1 cellular context compared by ENCODE assay signal in the genomic region with DNA sequence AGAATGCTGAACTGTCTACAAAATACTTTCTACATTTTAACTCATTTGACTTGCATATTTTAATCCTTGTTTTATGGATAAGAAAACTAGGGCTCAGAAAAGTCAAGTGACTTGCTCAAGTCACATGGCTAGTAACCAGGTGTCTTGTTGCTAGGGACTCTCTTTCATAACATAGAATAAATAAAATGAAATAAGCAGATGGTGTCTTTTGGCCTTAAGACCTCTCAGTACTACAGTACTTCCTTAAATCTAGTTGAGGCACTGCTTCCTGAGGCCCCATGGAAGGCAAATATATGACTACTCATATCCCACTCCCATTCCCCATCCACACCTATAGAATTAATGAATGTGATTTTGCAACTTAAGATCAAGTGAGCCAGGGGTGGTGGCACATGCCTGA.
TF ChIP-seq lines count a peak whose summit lies in the region.

No MANE protein-coding gene starts in this region.

TF ChIP-seq in IMR-90, 13 proteins besides CTCF, POLR2A, EP300 and RAD21:
- no peak for TF ChIP-seq FOS (IDR thresholded peaks at IDR 0.05; ENCODE audit: low read depth, low read length)
- TF ChIP-seq RCOR1 (IDR thresholded peaks at IDR 0.05; ENCODE audit: insufficient replicate concordance, low read length): no peak
- no peak for TF ChIP-seq CEBPB (IDR thresholded peaks at IDR 0.05; ENCODE audit: low read depth, low read length)
- no peak for TF ChIP-seq MAZ (IDR thresholded peaks at IDR 0.05; ENCODE audit: borderline replicate concordance, low read depth, low read length)
- TF ChIP-seq RFX5 (IDR thresholded peaks at IDR 0.05; ENCODE audit: low read depth, low read length): no peak
- no peak for TF ChIP-seq CHD1 (IDR thresholded peaks at IDR 0.05; ENCODE audit: low read depth, low read length)
- TF ChIP-seq, protein P1, sequence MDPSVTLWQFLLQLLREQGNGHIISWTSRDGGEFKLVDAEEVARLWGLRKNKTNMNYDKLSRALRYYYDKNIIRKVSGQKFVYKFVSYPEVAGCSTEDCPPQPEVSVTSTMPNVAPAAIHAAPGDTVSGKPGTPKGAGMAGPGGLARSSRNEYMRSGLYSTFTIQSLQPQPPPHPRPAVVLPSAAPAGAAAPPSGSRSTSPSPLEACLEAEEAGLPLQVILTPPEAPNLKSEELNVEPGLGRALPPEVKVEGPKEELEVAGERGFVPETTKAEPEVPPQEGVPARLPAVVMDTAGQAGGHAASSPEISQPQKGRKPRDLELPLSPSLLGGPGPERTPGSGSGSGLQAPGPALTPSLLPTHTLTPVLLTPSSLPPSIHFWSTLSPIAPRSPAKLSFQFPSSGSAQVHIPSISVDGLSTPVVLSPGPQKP (IDR thresholded peaks at IDR 0.05; ENCODE audit: borderline replicate concordance, low read depth, low read length): no peak
- no peak for TF ChIP-seq SMC3 (IDR thresholded peaks at IDR 0.05; ENCODE audit: low read depth, low read length)
- TF ChIP-seq MXI1 (IDR thresholded peaks at IDR 0.05; ENCODE audit: borderline replicate concordance, low read depth, low read length): no peak
- TF ChIP-seq MAFK (IDR thresholded peaks at IDR 0.05; ENCODE audit: low read depth, low read length): no peak
- TF ChIP-seq, protein P2, sequence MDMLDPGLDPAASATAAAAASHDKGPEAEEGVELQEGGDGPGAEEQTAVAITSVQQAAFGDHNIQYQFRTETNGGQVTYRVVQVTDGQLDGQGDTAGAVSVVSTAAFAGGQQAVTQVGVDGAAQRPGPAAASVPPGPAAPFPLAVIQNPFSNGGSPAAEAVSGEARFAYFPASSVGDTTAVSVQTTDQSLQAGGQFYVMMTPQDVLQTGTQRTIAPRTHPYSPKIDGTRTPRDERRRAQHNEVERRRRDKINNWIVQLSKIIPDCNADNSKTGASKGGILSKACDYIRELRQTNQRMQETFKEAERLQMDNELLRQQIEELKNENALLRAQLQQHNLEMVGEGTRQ (IDR thresholded peaks at IDR 0.05; ENCODE audit: low read depth, low read length): no peak
- TF ChIP-seq NFE2L2 (IDR thresholded peaks at IDR 0.05; ENCODE audit: low read depth, low read length): no peak
- TF ChIP-seq BHLHE40 (IDR thresholded peaks at IDR 0.05; ENCODE audit: low read depth, low read length): no peak
TF ChIP-seq in IMR-90: peak in this region for 0.
